In genomic region chr2:69829243-69830044, GRCh38 we compare ENCODE assay signal across 1 cellular context.
TF ChIP-seq lines count a peak whose summit lies in the region.

GMCL1 (plus strand) TSS chr2:69829660; CDS start chr2:69829893, 233 bp downstream.

TF ChIP-seq in K562, 482 proteins besides CTCF, POLR2A, EP300 and RAD21 (continued from another document and continues in another):
- TF ChIP-seq, protein P1, sequence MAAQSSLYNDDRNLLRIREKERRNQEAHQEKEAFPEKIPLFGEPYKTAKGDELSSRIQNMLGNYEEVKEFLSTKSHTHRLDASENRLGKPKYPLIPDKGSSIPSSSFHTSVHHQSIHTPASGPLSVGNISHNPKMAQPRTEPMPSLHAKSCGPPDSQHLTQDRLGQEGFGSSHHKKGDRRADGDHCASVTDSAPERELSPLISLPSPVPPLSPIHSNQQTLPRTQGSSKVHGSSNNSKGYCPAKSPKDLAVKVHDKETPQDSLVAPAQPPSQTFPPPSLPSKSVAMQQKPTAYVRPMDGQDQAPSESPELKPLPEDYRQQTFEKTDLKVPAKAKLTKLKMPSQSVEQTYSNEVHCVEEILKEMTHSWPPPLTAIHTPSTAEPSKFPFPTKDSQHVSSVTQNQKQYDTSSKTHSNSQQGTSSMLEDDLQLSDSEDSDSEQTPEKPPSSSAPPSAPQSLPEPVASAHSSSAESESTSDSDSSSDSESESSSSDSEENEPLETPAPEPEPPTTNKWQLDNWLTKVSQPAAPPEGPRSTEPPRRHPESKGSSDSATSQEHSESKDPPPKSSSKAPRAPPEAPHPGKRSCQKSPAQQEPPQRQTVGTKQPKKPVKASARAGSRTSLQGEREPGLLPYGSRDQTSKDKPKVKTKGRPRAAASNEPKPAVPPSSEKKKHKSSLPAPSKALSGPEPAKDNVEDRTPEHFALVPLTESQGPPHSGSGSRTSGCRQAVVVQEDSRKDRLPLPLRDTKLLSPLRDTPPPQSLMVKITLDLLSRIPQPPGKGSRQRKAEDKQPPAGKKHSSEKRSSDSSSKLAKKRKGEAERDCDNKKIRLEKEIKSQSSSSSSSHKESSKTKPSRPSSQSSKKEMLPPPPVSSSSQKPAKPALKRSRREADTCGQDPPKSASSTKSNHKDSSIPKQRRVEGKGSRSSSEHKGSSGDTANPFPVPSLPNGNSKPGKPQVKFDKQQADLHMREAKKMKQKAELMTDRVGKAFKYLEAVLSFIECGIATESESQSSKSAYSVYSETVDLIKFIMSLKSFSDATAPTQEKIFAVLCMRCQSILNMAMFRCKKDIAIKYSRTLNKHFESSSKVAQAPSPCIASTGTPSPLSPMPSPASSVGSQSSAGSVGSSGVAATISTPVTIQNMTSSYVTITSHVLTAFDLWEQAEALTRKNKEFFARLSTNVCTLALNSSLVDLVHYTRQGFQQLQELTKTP (IDR thresholded peaks at IDR 0.05; ENCODE audit: low read depth in 1 of 2, partially characterized antibody in 2 of 2), result peak in 1 of 2 experiments; percentile 22
- TF ChIP-seq ZFP1 (CRISPR knock-in tag; IDR thresholded peaks at IDR 0.05) (no peak), CBX1 (IDR thresholded peaks at IDR 0.05; ENCODE audit: low read depth) (0 out of 2 replicates have a peak, but pooled peaks have one; percentile 46), RFX7 (CRISPR knock-in tag; IDR thresholded peaks at IDR 0.05) (no peak), MYNN (IDR thresholded peaks at IDR 0.05) (no peak), MYNN (CRISPR knock-in tag; IDR thresholded peaks at IDR 0.05) (no peak), CBX3 (IDR thresholded peaks at IDR 0.05; ENCODE audit: borderline replicate concordance in 1 of 2, low read length in 2 of 2) (peak in 1 of 2 experiments; percentile 24; a peak in 1 of 3 replicates), ARID3B (CRISPR knock-in tag; IDR thresholded peaks at IDR 0.05; ENCODE audit: borderline replicate concordance) (no peak), CSDE1 (IDR thresholded peaks at IDR 0.05) (no peak), NFIC (IDR thresholded peaks at IDR 0.05) (no peak), ZNF175 (CRISPR knock-in tag; IDR thresholded peaks at IDR 0.05; ENCODE audit: low read depth) (no peak), CCNT2 (IDR thresholded peaks at IDR 0.05; ENCODE audit: borderline replicate concordance, extremely low read depth, insufficient read length, low read depth, low read length) (peak; percentile 8), KLF16 (IDR thresholded peaks at IDR 0.05) (no peak), WHSC1 (IDR thresholded peaks at IDR 0.05; ENCODE audit: low read length) (no peak), TRIM28 (IDR thresholded peaks at IDR 0.05) (no peak), JUND (IDR thresholded peaks at IDR 0.05; ENCODE audit: borderline replicate concordance, low read depth, low read length) (peak; percentile 27; the same call in 1 of the 2 replicates), JUND (tag; IDR thresholded peaks at IDR 0.05; ENCODE audit: borderline replicate concordance, low read depth, low read length) (no peak), ZKSCAN3 (CRISPR knock-in tag; IDR thresholded peaks at IDR 0.05) (no peak), CTBP1 (IDR thresholded peaks at IDR 0.05; ENCODE audit: borderline replicate concordance) (peak; percentile 80), NFRKB (IDR thresholded peaks at IDR 0.05; ENCODE audit: low read depth) (peak; percentile 70; the same call in 1 of the 2 replicates), ZNF224 (CRISPR knock-in tag; IDR thresholded peaks at IDR 0.05) (peak; percentile 28; the same call in 1 of the 2 replicates), POLR2AphosphoS5 (IDR thresholded peaks at IDR 0.05; ENCODE audit: control insufficient read depth, insufficient read depth, low read depth, low read length) (peak; percentile 88), THRB (CRISPR knock-in tag; conservative IDR thresholded peaks at IDR 0.05) (0 out of 2 replicates have a peak, but pooled peaks have one; percentile 17), NCOA6 (IDR thresholded peaks at IDR 0.05) (no peak), KDM2B (CRISPR knock-in tag; IDR thresholded peaks at IDR 0.05) (no peak; the same call in 1 of the 2 replicates), SMARCA4 (IDR thresholded peaks at IDR 0.05) (no peak), ZNF347 (CRISPR knock-in tag; IDR thresholded peaks at IDR 0.05; ENCODE audit: low read depth) (no peak), ETV5 (CRISPR knock-in tag; IDR thresholded peaks at IDR 0.05; ENCODE audit: low read depth) (0 out of 2 replicates have a peak, but pooled peaks have one; percentile 26), SIN3A (IDR thresholded peaks at IDR 0.05; ENCODE audit: borderline replicate concordance in 2 of 2, control insufficient read depth in 1 of 2, low read depth in 2 of 2, low read length in 2 of 2) (peak; percentile 83 to 85; a peak in 2 of 4 replicates), HDGF (IDR thresholded peaks at IDR 0.05) (no peak), GTF2F1 (IDR thresholded peaks at IDR 0.05; ENCODE audit: low read depth, low read length) (no peak), NFYB (IDR thresholded peaks at IDR 0.05; ENCODE audit: extremely low read depth, insufficient read length) (no peak), NFE2L1 (tag; IDR thresholded peaks at IDR 0.05; ENCODE audit: borderline replicate concordance, low read depth) (no peak), PTTG1 (tag; IDR thresholded peaks at IDR 0.05; ENCODE audit: low read depth) (no peak), C11orf30 (IDR thresholded peaks at IDR 0.05; ENCODE audit: low read depth) (peak; percentile 64), MECOM (CRISPR knock-in tag; IDR thresholded peaks at IDR 0.05) (no peak), TARDBP (IDR thresholded peaks at IDR 0.05) (no peak), ZNF551 (CRISPR knock-in tag; IDR thresholded peaks at IDR 0.05) (no peak), SAFB2 (IDR thresholded peaks at IDR 0.05; ENCODE audit: borderline replicate concordance, low read depth, low read length, severe bottlenecking) (no peak), SRF (CRISPR knock-in tag; IDR thresholded peaks at IDR 0.05) (no peak; a peak in 1 of 4 replicates), DLX4 (CRISPR knock-in tag; IDR thresholded peaks at IDR 0.05) (no peak), DPF2 (IDR thresholded peaks at IDR 0.05) (no peak), PHF21A (IDR thresholded peaks at IDR 0.05; ENCODE audit: borderline replicate concordance, low read depth) (no peak), SMC3 (conservative IDR thresholded peaks at IDR 0.05; ENCODE audit: insufficient read depth, low read depth, low read length) (no peak), ZNF77 (CRISPR knock-in tag; IDR thresholded peaks at IDR 0.05) (no peak), ZC3H11A (IDR thresholded peaks at IDR 0.05; ENCODE audit: low read depth, low read length) (no peak), GATAD2B (IDR thresholded peaks at IDR 0.05; ENCODE audit: borderline replicate concordance) (no peak), ZNF124 (CRISPR knock-in tag; IDR thresholded peaks at IDR 0.05) (no peak), ZEB2 (IDR thresholded peaks at IDR 0.05) (no peak), BCL6 (CRISPR knock-in tag; IDR thresholded peaks at IDR 0.05) (no peak), DMBX1 (CRISPR knock-in tag; IDR thresholded peaks at IDR 0.05; ENCODE audit: borderline replicate concordance) (no peak)
- TF ChIP-seq, protein P2, sequence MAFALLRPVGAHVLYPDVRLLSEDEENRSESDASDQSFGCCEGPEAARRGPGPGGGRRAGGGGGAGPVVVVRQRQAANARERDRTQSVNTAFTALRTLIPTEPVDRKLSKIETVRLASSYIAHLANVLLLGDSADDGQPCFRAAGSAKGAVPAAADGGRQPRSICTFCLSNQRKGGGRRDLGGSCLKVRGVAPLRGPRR (CRISPR knock-in tag; IDR thresholded peaks at IDR 0.05), result no peak
- TF ChIP-seq, protein P3, sequence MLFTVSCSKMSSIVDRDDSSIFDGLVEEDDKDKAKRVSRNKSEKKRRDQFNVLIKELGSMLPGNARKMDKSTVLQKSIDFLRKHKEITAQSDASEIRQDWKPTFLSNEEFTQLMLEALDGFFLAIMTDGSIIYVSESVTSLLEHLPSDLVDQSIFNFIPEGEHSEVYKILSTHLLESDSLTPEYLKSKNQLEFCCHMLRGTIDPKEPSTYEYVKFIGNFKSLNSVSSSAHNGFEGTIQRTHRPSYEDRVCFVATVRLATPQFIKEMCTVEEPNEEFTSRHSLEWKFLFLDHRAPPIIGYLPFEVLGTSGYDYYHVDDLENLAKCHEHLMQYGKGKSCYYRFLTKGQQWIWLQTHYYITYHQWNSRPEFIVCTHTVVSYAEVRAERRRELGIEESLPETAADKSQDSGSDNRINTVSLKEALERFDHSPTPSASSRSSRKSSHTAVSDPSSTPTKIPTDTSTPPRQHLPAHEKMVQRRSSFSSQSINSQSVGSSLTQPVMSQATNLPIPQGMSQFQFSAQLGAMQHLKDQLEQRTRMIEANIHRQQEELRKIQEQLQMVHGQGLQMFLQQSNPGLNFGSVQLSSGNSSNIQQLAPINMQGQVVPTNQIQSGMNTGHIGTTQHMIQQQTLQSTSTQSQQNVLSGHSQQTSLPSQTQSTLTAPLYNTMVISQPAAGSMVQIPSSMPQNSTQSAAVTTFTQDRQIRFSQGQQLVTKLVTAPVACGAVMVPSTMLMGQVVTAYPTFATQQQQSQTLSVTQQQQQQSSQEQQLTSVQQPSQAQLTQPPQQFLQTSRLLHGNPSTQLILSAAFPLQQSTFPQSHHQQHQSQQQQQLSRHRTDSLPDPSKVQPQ (CRISPR knock-in tag; IDR thresholded peaks at IDR 0.05; ENCODE audit: borderline replicate concordance), result no peak
- TF ChIP-seq, protein P4, sequence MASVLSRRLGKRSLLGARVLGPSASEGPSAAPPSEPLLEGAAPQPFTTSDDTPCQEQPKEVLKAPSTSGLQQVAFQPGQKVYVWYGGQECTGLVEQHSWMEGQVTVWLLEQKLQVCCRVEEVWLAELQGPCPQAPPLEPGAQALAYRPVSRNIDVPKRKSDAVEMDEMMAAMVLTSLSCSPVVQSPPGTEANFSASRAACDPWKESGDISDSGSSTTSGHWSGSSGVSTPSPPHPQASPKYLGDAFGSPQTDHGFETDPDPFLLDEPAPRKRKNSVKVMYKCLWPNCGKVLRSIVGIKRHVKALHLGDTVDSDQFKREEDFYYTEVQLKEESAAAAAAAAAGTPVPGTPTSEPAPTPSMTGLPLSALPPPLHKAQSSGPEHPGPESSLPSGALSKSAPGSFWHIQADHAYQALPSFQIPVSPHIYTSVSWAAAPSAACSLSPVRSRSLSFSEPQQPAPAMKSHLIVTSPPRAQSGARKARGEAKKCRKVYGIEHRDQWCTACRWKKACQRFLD (CRISPR knock-in tag; IDR thresholded peaks at IDR 0.05), result 0 out of 2 replicates have a peak, but pooled peaks have one; percentile 59
- TF ChIP-seq, protein P5, sequence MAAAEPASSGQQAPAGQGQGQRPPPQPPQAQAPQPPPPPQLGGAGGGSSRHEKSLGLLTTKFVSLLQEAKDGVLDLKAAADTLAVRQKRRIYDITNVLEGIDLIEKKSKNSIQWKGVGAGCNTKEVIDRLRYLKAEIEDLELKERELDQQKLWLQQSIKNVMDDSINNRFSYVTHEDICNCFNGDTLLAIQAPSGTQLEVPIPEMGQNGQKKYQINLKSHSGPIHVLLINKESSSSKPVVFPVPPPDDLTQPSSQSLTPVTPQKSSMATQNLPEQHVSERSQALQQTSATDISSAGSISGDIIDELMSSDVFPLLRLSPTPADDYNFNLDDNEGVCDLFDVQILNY (CRISPR knock-in tag; IDR thresholded peaks at IDR 0.05), result peak; percentile 89; the same call in 1 of the 2 replicates
- TF ChIP-seq, protein P6, sequence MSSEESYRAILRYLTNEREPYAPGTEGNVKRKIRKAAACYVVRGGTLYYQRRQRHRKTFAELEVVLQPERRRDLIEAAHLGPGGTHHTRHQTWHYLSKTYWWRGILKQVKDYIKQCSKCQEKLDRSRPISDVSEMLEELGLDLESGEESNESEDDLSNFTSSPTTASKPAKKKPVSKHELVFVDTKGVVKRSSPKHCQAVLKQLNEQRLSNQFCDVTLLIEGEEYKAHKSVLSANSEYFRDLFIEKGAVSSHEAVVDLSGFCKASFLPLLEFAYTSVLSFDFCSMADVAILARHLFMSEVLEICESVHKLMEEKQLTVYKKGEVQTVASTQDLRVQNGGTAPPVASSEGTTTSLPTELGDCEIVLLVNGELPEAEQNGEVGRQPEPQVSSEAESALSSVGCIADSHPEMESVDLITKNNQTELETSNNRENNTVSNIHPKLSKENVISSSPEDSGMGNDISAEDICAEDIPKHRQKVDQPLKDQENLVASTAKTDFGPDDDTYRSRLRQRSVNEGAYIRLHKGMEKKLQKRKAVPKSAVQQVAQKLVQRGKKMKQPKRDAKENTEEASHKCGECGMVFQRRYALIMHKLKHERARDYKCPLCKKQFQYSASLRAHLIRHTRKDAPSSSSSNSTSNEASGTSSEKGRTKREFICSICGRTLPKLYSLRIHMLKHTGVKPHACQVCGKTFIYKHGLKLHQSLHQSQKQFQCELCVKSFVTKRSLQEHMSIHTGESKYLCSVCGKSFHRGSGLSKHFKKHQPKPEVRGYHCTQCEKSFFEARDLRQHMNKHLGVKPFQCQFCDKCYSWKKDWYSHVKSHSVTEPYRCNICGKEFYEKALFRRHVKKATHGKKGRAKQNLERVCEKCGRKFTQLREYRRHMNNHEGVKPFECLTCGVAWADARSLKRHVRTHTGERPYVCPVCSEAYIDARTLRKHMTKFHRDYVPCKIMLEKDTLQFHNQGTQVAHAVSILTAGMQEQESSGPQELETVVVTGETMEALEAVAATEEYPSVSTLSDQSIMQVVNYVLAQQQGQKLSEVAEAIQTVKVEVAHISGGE (CRISPR knock-in tag; IDR thresholded peaks at IDR 0.05), result no peak; a peak in 1 of 6 replicates
